ENCODE assay signal across 17 cellular contexts in genomic region chr17:35337364-35337763, GRCh38. TPM values are rescaled to one million over a fixed set of nuclear protein-coding genes. Genes with fewer than 3 reads are reported as not detected.
DNase-seq lines count a peak whose midpoint lies in the region; ATAC-seq and TF ChIP-seq lines count a peak whose summit lies in the region.
"Had no signal": no experiment of that assay in that cellular context is flagged by ENCODE, and none has a peak within 500 bp of the region (broad histone marks: within the 10 kb centered on the region; RNA-seq: fewer than 3 reads in every experiment).

No MANE protein-coding gene starts in this region.

- H3K18ac ChIP-seq in mesendoderm (ENCODE audit: low read length), result no peak overlapping the region

- H3K4ac ChIP-seq in mesendoderm (ENCODE audit: low read depth, low read length), result no peak overlapping the region

- H3K79me2 ChIP-seq in mesendoderm (ENCODE audit: control insufficient read depth, insufficient read depth, low read length), result no peaks in the 10 kb centered on the region

- H2BK15ac ChIP-seq in mesendoderm (replicated peaks; ENCODE audit: low read depth), result no peak overlapping the region

- H3K56ac ChIP-seq in mesendoderm (ENCODE audit: low read length), result no peak overlapping the region

- H3K27me3 ChIP-seq in mesendoderm (ENCODE audit: insufficient read depth, low read length, poor library complexity), result no peaks in the 10 kb centered on the region
- H3K27me3 ChIP-seq: BLaER1 treated with 17β-estradiol and CSF1 and Interleukin-3, amounts not matched to agents 10 nM and 100 nM had no signal

- no peak overlapping the region for H4K5ac ChIP-seq in mesendoderm (ENCODE audit: low read length)

- peak; percentile 73 for DNase-seq in ELF-1 (ENCODE audit: low read depth, low spot score)
- peak; percentile 70 for DNase-seq in islet precursor cell
- DNase-seq in mesendoderm, result peak; percentile 17
- no peak for DNase-seq in NCI-H226
- DNase-seq: AML-193; Caco-2; Calu3; CD4-positive, alpha-beta T cell; CD8-positive, alpha-beta T cell; DMS79 treated with DMSO at 0.1 percent for 48 hours; GDM1 had no signal

- no peak overlapping the region for H2AK5ac ChIP-seq in mesendoderm (ENCODE audit: low read length)

- H3K23ac ChIP-seq in mesendoderm (ENCODE audit: low read length), result no peak overlapping the region

- no peak overlapping the region for H3K9ac ChIP-seq in mesendoderm (ENCODE audit: low read length)
- H3K9ac ChIP-seq: BLaER1 treated with 17β-estradiol and CSF1 and Interleukin-3, amounts not matched to agents 10 nM and 100 nM had no signal

- H2BK120ac ChIP-seq in mesendoderm (ENCODE audit: low read depth, low read length), result no peak overlapping the region

- ATAC-seq in SK-N-SH treated with all-trans-retinoic acid at 6 μM for 48 hours, result no peak
- ATAC-seq: A549; CD8-positive, alpha-beta T cell; GM12878 had no signal

- H3K27ac ChIP-seq in mesendoderm (ENCODE audit: low read depth, low read length), result no peak overlapping the region
- H3K27ac ChIP-seq: 22Rv1, A549, C4-2B had no signal

- H3K4me2 ChIP-seq in mesendoderm (ENCODE audit: low read length), result no peak overlapping the region
- H3K4me2 ChIP-seq: A549 had no signal

- no peaks in the 10 kb centered on the region for H3K4me1 ChIP-seq in mesendoderm (ENCODE audit: control insufficient read depth, low read depth, low read length)
- H3K4me1 ChIP-seq: A549, Caco-2 had no signal

- H3K79me1 ChIP-seq in mesendoderm (ENCODE audit: low read length), result no peaks in the 10 kb centered on the region

- H4K8ac ChIP-seq in mesendoderm (ENCODE audit: low read depth, low read length), result no peak overlapping the region

- H2BK5ac ChIP-seq in mesendoderm (ENCODE audit: low read length), result no peak overlapping the region

- no peak overlapping the region for H3K4me3 ChIP-seq in mesendoderm (ENCODE audit: low read length)
- H3K4me3 ChIP-seq: A549; BLaER1 treated with 17β-estradiol and CSF1 and Interleukin-3, amounts not matched to agents 10 nM and 100 nM; GM12878 had no signal

- no peaks in the 10 kb centered on the region for H3K36me3 ChIP-seq in mesendoderm (ENCODE audit: control insufficient read depth, insufficient read depth, low read length)

TF ChIP-seq in SK-N-SH treated with all-trans-retinoic acid at 6 μM for 48 hours, 23 proteins besides CTCF, POLR2A, EP300 and RAD21:
- TF ChIP-seq RARB (CRISPR knock-in tag; IDR thresholded peaks at IDR 0.05), result no peak
- TF ChIP-seq, protein P1, sequence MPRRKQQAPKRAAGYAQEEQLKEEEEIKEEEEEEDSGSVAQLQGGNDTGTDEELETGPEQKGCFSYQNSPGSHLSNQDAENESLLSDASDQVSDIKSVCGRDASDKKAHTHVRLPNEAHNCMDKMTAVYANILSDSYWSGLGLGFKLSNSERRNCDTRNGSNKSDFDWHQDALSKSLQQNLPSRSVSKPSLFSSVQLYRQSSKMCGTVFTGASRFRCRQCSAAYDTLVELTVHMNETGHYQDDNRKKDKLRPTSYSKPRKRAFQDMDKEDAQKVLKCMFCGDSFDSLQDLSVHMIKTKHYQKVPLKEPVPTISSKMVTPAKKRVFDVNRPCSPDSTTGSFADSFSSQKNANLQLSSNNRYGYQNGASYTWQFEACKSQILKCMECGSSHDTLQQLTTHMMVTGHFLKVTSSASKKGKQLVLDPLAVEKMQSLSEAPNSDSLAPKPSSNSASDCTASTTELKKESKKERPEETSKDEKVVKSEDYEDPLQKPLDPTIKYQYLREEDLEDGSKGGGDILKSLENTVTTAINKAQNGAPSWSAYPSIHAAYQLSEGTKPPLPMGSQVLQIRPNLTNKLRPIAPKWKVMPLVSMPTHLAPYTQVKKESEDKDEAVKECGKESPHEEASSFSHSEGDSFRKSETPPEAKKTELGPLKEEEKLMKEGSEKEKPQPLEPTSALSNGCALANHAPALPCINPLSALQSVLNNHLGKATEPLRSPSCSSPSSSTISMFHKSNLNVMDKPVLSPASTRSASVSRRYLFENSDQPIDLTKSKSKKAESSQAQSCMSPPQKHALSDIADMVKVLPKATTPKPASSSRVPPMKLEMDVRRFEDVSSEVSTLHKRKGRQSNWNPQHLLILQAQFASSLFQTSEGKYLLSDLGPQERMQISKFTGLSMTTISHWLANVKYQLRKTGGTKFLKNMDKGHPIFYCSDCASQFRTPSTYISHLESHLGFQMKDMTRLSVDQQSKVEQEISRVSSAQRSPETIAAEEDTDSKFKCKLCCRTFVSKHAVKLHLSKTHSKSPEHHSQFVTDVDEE (CRISPR knock-in tag; IDR thresholded peaks at IDR 0.05), result no peak
- TF ChIP-seq BACH2 (CRISPR knock-in tag; IDR thresholded peaks at IDR 0.05; ENCODE audit: borderline replicate concordance), result no peak
- no peak for TF ChIP-seq CSDC2 (CRISPR knock-in tag; IDR thresholded peaks at IDR 0.05)
- TF ChIP-seq, protein P2, sequence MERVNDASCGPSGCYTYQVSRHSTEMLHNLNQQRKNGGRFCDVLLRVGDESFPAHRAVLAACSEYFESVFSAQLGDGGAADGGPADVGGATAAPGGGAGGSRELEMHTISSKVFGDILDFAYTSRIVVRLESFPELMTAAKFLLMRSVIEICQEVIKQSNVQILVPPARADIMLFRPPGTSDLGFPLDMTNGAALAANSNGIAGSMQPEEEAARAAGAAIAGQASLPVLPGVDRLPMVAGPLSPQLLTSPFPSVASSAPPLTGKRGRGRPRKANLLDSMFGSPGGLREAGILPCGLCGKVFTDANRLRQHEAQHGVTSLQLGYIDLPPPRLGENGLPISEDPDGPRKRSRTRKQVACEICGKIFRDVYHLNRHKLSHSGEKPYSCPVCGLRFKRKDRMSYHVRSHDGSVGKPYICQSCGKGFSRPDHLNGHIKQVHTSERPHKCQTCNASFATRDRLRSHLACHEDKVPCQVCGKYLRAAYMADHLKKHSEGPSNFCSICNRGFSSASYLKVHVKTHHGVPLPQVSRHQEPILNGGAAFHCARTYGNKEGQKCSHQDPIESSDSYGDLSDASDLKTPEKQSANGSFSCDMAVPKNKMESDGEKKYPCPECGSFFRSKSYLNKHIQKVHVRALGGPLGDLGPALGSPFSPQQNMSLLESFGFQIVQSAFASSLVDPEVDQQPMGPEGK (CRISPR knock-in tag; IDR thresholded peaks at IDR 0.05; ENCODE audit: borderline replicate concordance), result no peak
- TF ChIP-seq ZFP30 (CRISPR knock-in tag; IDR thresholded peaks at IDR 0.05), result no peak
- TF ChIP-seq ZNF70 (CRISPR knock-in tag; IDR thresholded peaks at IDR 0.05), result no peak
- TF ChIP-seq ISL1 (CRISPR knock-in tag; IDR thresholded peaks at IDR 0.05), result no peak

RNA-seq across cellular contexts. Expression of gene SLFN11, which starts 36.1 kb away (rescaled TPM):
- 0.08 TPM for polyA plus RNA-seq in mesendoderm (2013, experiment 1 of 2)
- 0.11 TPM for polyA plus RNA-seq in mesendoderm (2013, experiment 2 of 2)
